In genomic region chr19:480016-480855, GRCh38 we compare ENCODE assay signal across 1 cellular context.
A peak's percentile ranks its signal among the peaks of the same experiment; 100 is the strongest.
TF ChIP-seq lines count a peak whose summit lies in the region.

No MANE protein-coding gene starts in this region.

TF ChIP-seq in HepG2, 621 proteins besides CTCF, POLR2A, EP300 and RAD21 (continued from another document and continues in another):
- 0 out of 2 replicates have a peak, but pooled peaks have one; percentile 27 for TF ChIP-seq TFDP1 (CRISPR knock-in tag; IDR thresholded peaks at IDR 0.05; ENCODE audit: borderline replicate concordance)
- no peak for TF ChIP-seq NCOR1 (IDR thresholded peaks at IDR 0.05; ENCODE audit: borderline replicate concordance, low read length)
- no peak for TF ChIP-seq ZNF232 (CRISPR knock-in tag; IDR thresholded peaks at IDR 0.05; ENCODE audit: borderline replicate concordance)
- no peak for TF ChIP-seq ADNP (CRISPR knock-in tag; IDR thresholded peaks at IDR 0.05)
- TF ChIP-seq ATF5 (CRISPR knock-in tag; IDR thresholded peaks at IDR 0.05; ENCODE audit: low read depth) = no peak
- 0 out of 2 replicates have a peak, but pooled peaks have one; percentile 27 for TF ChIP-seq ZNF761 (CRISPR knock-in tag; conservative IDR thresholded peaks at IDR 0.05)
- TF ChIP-seq ZNF460 (CRISPR knock-in tag; IDR thresholded peaks at IDR 0.05; ENCODE audit: borderline replicate concordance) = no peak
- no peak for TF ChIP-seq FOXK1 (CRISPR knock-in tag; IDR thresholded peaks at IDR 0.05; ENCODE audit: borderline replicate concordance, low read depth)
- no peak for TF ChIP-seq POLR2G (IDR thresholded peaks at IDR 0.05; ENCODE audit: low read depth, low read length)
- TF ChIP-seq ZSCAN9 (CRISPR knock-in tag; IDR thresholded peaks at IDR 0.05; ENCODE audit: borderline replicate concordance) = no peak
- no peak for TF ChIP-seq HOMEZ (CRISPR knock-in tag; IDR thresholded peaks at IDR 0.05; ENCODE audit: low read depth)
- TF ChIP-seq BCL6 (CRISPR knock-in tag; IDR thresholded peaks at IDR 0.05) = no peak
- TF ChIP-seq ZNF562 (CRISPR knock-in tag; IDR thresholded peaks at IDR 0.05; ENCODE audit: borderline replicate concordance) = no peak
- TF ChIP-seq NCOA2 (CRISPR knock-in tag; IDR thresholded peaks at IDR 0.05) = no peak
- no peak for TF ChIP-seq ZBTB10 (CRISPR knock-in tag; IDR thresholded peaks at IDR 0.05; ENCODE audit: borderline replicate concordance)
- no peak for TF ChIP-seq ZNF33B (CRISPR knock-in tag; IDR thresholded peaks at IDR 0.05)
- TF ChIP-seq SUZ12 (IDR thresholded peaks at IDR 0.05; ENCODE audit: low read depth, low read length) = no peak
- TF ChIP-seq ZNF710 (CRISPR knock-in tag; IDR thresholded peaks at IDR 0.05; ENCODE audit: borderline replicate concordance) = no peak
- TF ChIP-seq ZNF205 (CRISPR knock-in tag; IDR thresholded peaks at IDR 0.05) = no peak
- peak; percentile 83 for TF ChIP-seq XRCC5 (optimal IDR thresholded peaks at IDR 0.05; ENCODE audit: low read length)
- no peak for TF ChIP-seq GABPA (IDR thresholded peaks at IDR 0.05; ENCODE audit: low read depth, low read length)
- TF ChIP-seq GABPA (CRISPR knock-in tag; IDR thresholded peaks at IDR 0.05; ENCODE audit: low read depth) = no peak
- no peak for TF ChIP-seq ZNF17 (CRISPR knock-in tag; IDR thresholded peaks at IDR 0.05)
- TF ChIP-seq MYNN (CRISPR knock-in tag; IDR thresholded peaks at IDR 0.05; ENCODE audit: low read depth) = no peak
- no peak for TF ChIP-seq ETS1 (CRISPR knock-in tag; IDR thresholded peaks at IDR 0.05)
- peak; percentile 88; the same call in 1 of the 2 replicates for TF ChIP-seq MTA1 (CRISPR knock-in tag; IDR thresholded peaks at IDR 0.05; ENCODE audit: borderline replicate concordance)
- no peak for TF ChIP-seq THYN1 (CRISPR knock-in tag; IDR thresholded peaks at IDR 0.05; ENCODE audit: borderline replicate concordance, low read depth)
- TF ChIP-seq ZNF792 (CRISPR knock-in tag; IDR thresholded peaks at IDR 0.05) = no peak
- TF ChIP-seq BCL3 (CRISPR knock-in tag; IDR thresholded peaks at IDR 0.05) = no peak
- no peak for TF ChIP-seq ZNF335 (CRISPR knock-in tag; IDR thresholded peaks at IDR 0.05)
- TF ChIP-seq JDP2 (CRISPR knock-in tag; IDR thresholded peaks at IDR 0.05; ENCODE audit: borderline replicate concordance) = no peak
- TF ChIP-seq ZNF18 (CRISPR knock-in tag; IDR thresholded peaks at IDR 0.05; ENCODE audit: insufficient replicate concordance) = no peak
- TF ChIP-seq MXD4 (CRISPR knock-in tag; IDR thresholded peaks at IDR 0.05) = no peak
- no peak for TF ChIP-seq KLF13 (CRISPR knock-in tag; IDR thresholded peaks at IDR 0.05)
- TF ChIP-seq ZNF24 (IDR thresholded peaks at IDR 0.05) = no peak
- TF ChIP-seq ZNF563 (CRISPR knock-in tag; IDR thresholded peaks at IDR 0.05) = no peak
- TF ChIP-seq STAT6 (CRISPR knock-in tag; IDR thresholded peaks at IDR 0.05; ENCODE audit: borderline replicate concordance) = no peak
- no peak for TF ChIP-seq GLMP (CRISPR knock-in tag; IDR thresholded peaks at IDR 0.05; ENCODE audit: borderline replicate concordance)
- TF ChIP-seq CHD2 (IDR thresholded peaks at IDR 0.05; ENCODE audit: low read depth, low read length) = no peak
- no peak for TF ChIP-seq ZNF737 (CRISPR knock-in tag; IDR thresholded peaks at IDR 0.05; ENCODE audit: borderline replicate concordance)
- TF ChIP-seq CSRNP2 (CRISPR knock-in tag; conservative IDR thresholded peaks at IDR 0.05; ENCODE audit: low read depth) = no peak
- TF ChIP-seq ZNF512 (CRISPR knock-in tag; IDR thresholded peaks at IDR 0.05) = peak; percentile 93
- no peak for TF ChIP-seq JUND (CRISPR knock-in tag; IDR thresholded peaks at IDR 0.05)
- TF ChIP-seq ZNF598 (CRISPR knock-in tag; IDR thresholded peaks at IDR 0.05; ENCODE audit: borderline replicate concordance) = no peak
- TF ChIP-seq SRSF1 (optimal IDR thresholded peaks at IDR 0.05; ENCODE audit: low read depth, low read length) = no peak
